In genomic region chrX:23901065-23901464, GRCh38 we compare ENCODE assay signal across 8 cellular contexts. TPM values are rescaled to one million over a fixed set of nuclear protein-coding genes. Genes with fewer than 3 reads are reported as not detected.
DNase-seq lines count a peak whose midpoint lies in the region; ATAC-seq and TF ChIP-seq lines count a peak whose summit lies in the region.

No MANE protein-coding gene starts in this region.

- no peaks in the 10 kb centered on the region for H3K27me3 Mint-ChIP-seq in activated naive CD4-positive, alpha-beta T cell treated with anti-CD3 and anti-CD28 coated beads for 36 hours (ENCODE audit: low read depth)
- H3K27me3 Mint-ChIP-seq in activated CD8-positive, alpha-beta T cell treated with anti-CD3 and anti-CD28 coated beads for 36 hours, result no peaks in the 10 kb centered on the region

- ATAC-seq in activated CD8-positive, alpha-beta T cell treated with anti-CD3 and anti-CD28 coated beads for 36 hours, result peak; percentile 53

- H3K4me3 Mint-ChIP-seq in activated naive CD4-positive, alpha-beta T cell treated with anti-CD3 and anti-CD28 coated beads for 36 hours, result no peak overlapping the region
- no peak overlapping the region for H3K4me3 Mint-ChIP-seq in activated CD8-positive, alpha-beta T cell treated with anti-CD3 and anti-CD28 coated beads for 36 hours

- H3K4me3 ChIP-seq in vagina (no peak overlapping the region), testis (no peak overlapping the region)

- POLR2A ChIA-PET in activated CD8-positive, alpha-beta T cell treated with anti-CD3 and anti-CD28 coated beads for 36 hours (lab: Charles Lee), result interaction anchor here (1.4 to 2.2 kb wide), 3 partner anchors 118 to 201 kb away, joined by 3 to 8 read pairs (median 4); partner anchors contain the start of genes ACOT9 and SAT1

- H3K27ac ChIP-seq in vagina, result peak overlapping the region; percentile 54
- H3K27ac ChIP-seq in testis, result peak overlapping the region in 1 of 2 donors; percentile 45

- intact Hi-C loops in activated naive CD4-positive, alpha-beta T cell treated with anti-CD3 and anti-CD28 coated beads for 36 hours (cut with micrococcal nuclease), result loop anchor here (10.0 kb wide), 1 partner anchor 236 kb away; the partner anchor contains the start of gene PRDX4
- intact Hi-C loops in activated CD8-positive, alpha-beta T cell treated with anti-CD3 and anti-CD28 coated beads for 36 hours (cut with micrococcal nuclease), result loop anchor here (10.0 kb wide), 2 partner anchors 124 to 154 kb away; partner anchors contain the start of genes EIF2S3 and KLHL15
- intact Hi-C loops in vagina (cut with DNase I), result loop anchor here (5.0 kb wide), 2 partner anchors 119 to 209 kb away; partner anchors contain the start of gene SAT1
- intact Hi-C loops in testis (cut with DNase I; ENCODE audit: low total_unique reads), result loop anchor here (10.0 kb wide), 1 partner anchor 116 kb away; the partner anchor contains the start of gene SAT1

- no peaks in the 10 kb centered on the region for H3K9me3 ChIP-seq in vagina
- no peaks in the 10 kb centered on the region for H3K9me3 ChIP-seq in testis

- peaks cover 1% of the 10 kb centered on the region for H3K36me3 Mint-ChIP-seq in activated naive CD4-positive, alpha-beta T cell treated with anti-CD3 and anti-CD28 coated beads for 36 hours (ENCODE audit: low read depth)
- H3K36me3 Mint-ChIP-seq in activated CD8-positive, alpha-beta T cell treated with anti-CD3 and anti-CD28 coated beads for 36 hours (ENCODE audit: low read depth), result no peaks in the 10 kb centered on the region

- H3K27me3 ChIP-seq in vagina (no peaks in the 10 kb centered on the region), testis (no peaks in the 10 kb centered on the region)

- CTCF ChIA-PET in activated naive CD4-positive, alpha-beta T cell treated with anti-CD3 and anti-CD28 coated beads for 36 hours (lab: Charles Lee), result interaction anchor here (0.5 to 5.7 kb wide), 18 partner anchors 13 to 709 kb away, joined by 3 to 62 read pairs (median 6); partner anchors contain the start of gene SAT1
- CTCF ChIA-PET in activated CD8-positive, alpha-beta T cell treated with anti-CD3 and anti-CD28 coated beads for 36 hours (lab: Charles Lee), result interaction anchor here (0.6 to 4.6 kb wide), 23 partner anchors 11 to 233 kb away, joined by 3 to 79 read pairs (median 8); partner anchors contain the start of genes EIF2S3, KLHL15, PRDX4 and SAT1

- H3K36me3 ChIP-seq in vagina (no peaks in the 10 kb centered on the region), testis (ENCODE audit: low read depth, missing control alignments) (no peaks in the 10 kb centered on the region)

- no peak for TF ChIP-seq CTCF in activated CD8-positive, alpha-beta T cell treated with anti-CD3 and anti-CD28 coated beads for 36 hours (IDR thresholded peaks at IDR 0.05)
- TF ChIP-seq CTCF in vagina (IDR thresholded peaks at IDR 0.05) (no peak), testis (IDR thresholded peaks at IDR 0.05) (no peak)

- H3K9me3 Mint-ChIP-seq in activated naive CD4-positive, alpha-beta T cell treated with anti-CD3 and anti-CD28 coated beads for 36 hours, result no peaks in the 10 kb centered on the region
- H3K9me3 Mint-ChIP-seq in activated CD8-positive, alpha-beta T cell treated with anti-CD3 and anti-CD28 coated beads for 36 hours, result no peaks in the 10 kb centered on the region

- WGBS in testis, 2 donors, result 78 to 79% methylated on average over 2 of the region's 2 CpGs

- H3K4me1 ChIP-seq in vagina, result peaks cover 6% of the 10 kb centered on the region
- H3K4me1 ChIP-seq in testis, result peaks cover 16% of the 10 kb centered on the region

- peaks cover 5% of the 10 kb centered on the region for H3K4me1 Mint-ChIP-seq in activated naive CD4-positive, alpha-beta T cell treated with anti-CD3 and anti-CD28 coated beads for 36 hours (ENCODE audit: low read depth)
- H3K4me1 Mint-ChIP-seq in activated CD8-positive, alpha-beta T cell treated with anti-CD3 and anti-CD28 coated beads for 36 hours (ENCODE audit: low read depth), result peaks cover 4% of the 10 kb centered on the region

- no peak overlapping the region for H3K27ac Mint-ChIP-seq in activated naive CD4-positive, alpha-beta T cell treated with anti-CD3 and anti-CD28 coated beads for 36 hours
- no peak overlapping the region for H3K27ac Mint-ChIP-seq in activated CD8-positive, alpha-beta T cell treated with anti-CD3 and anti-CD28 coated beads for 36 hours

- peak; percentile 15 for DNase-seq in activated naive CD4-positive, alpha-beta T cell treated with anti-CD3 and anti-CD28 coated beads for 36 hours
- DNase-seq in activated naive CD4-positive, alpha-beta T cell treated with Interleukin-2 at 50 U/mL for 16 hours, result no peak
- DNase-seq in activated CD8-positive, alpha-beta T cell treated with anti-CD3 and anti-CD28 coated beads for 36 hours, result no peak
- peak; percentile 49 for DNase-seq in kidney glomerular epithelial cell (lab: John Stamatoyannopoulos, UW)
- DNase-seq in vagina (ENCODE audit: extremely low spot score in 2 of 2), result no peak
- no peak for DNase-seq in GM19240 (ENCODE audit: insufficient read length, low spot score)
- DNase-seq in testis, result no peak
- no peak for DNase-seq in nucleus accumbens (lab: John Stamatoyannopoulos, UW)

- no peak for TF ChIP-seq POLR2A in vagina (IDR thresholded peaks at IDR 0.05)
- TF ChIP-seq POLR2A in testis (IDR thresholded peaks at IDR 0.05), result no peak

RNA-seq across cellular contexts. Expression of gene APOO, which starts 6.7 kb away (rescaled TPM):
- total RNA-seq in activated naive CD4-positive, alpha-beta T cell treated with anti-CD3 and anti-CD28 coated beads for 36 hours, result 10 to 100 TPM; 41.3 to 49.5 TPM
- total RNA-seq in activated CD8-positive, alpha-beta T cell treated with anti-CD3 and anti-CD28 coated beads for 36 hours, result 10 to 100 TPM; 34.1 to 35.7 TPM
- 8.6 TPM for total RNA-seq in vagina
- 10 to 100 TPM; 29.4 to 31.1 TPM for total RNA-seq in testis
- polyA plus RNA-seq in testis (ENCODE audit: insufficient read depth, low read depth, low replicate concordance), result 33.8 TPM

RNA-seq across cellular contexts. Expression of gene CXorf58, which starts 6.7 kb away (rescaled TPM):
- under 1 TPM in 1 of 2 experiments, not detected in 1; 0.20 TPM for total RNA-seq in activated naive CD4-positive, alpha-beta T cell treated with anti-CD3 and anti-CD28 coated beads for 36 hours
- under 1 TPM in 1 of 2 experiments, not detected in 1; 0.14 TPM for total RNA-seq in activated CD8-positive, alpha-beta T cell treated with anti-CD3 and anti-CD28 coated beads for 36 hours
- total RNA-seq in vagina (not detected), testis (1 to 10 TPM; 2.6 to 6.5 TPM)
- polyA plus RNA-seq in testis (ENCODE audit: insufficient read depth, low read depth, low replicate concordance), result 5.7 TPM

Comparison
In these comparisons a context has a peak if more than half of its experiments do, and no peak if none do; other contexts are left out.
1. DNase-seq: peak in activated naive CD4-positive, alpha-beta T cell treated with anti-CD3 and anti-CD28 coated beads for 36 hours (single experiment) and kidney glomerular epithelial cell (single experiment); none in activated naive CD4-positive, alpha-beta T cell treated with Interleukin-2 at 50 U/mL for 16 hours (single experiment), activated CD8-positive, alpha-beta T cell treated with anti-CD3 and anti-CD28 coated beads for 36 hours (single experiment), vagina (0 of 2), GM19240 (single experiment), testis (single experiment) and nucleus accumbens (0 of 56).